Comparison of ENCODE assay signal across 14 cellular contexts in the genomic region with DNA sequence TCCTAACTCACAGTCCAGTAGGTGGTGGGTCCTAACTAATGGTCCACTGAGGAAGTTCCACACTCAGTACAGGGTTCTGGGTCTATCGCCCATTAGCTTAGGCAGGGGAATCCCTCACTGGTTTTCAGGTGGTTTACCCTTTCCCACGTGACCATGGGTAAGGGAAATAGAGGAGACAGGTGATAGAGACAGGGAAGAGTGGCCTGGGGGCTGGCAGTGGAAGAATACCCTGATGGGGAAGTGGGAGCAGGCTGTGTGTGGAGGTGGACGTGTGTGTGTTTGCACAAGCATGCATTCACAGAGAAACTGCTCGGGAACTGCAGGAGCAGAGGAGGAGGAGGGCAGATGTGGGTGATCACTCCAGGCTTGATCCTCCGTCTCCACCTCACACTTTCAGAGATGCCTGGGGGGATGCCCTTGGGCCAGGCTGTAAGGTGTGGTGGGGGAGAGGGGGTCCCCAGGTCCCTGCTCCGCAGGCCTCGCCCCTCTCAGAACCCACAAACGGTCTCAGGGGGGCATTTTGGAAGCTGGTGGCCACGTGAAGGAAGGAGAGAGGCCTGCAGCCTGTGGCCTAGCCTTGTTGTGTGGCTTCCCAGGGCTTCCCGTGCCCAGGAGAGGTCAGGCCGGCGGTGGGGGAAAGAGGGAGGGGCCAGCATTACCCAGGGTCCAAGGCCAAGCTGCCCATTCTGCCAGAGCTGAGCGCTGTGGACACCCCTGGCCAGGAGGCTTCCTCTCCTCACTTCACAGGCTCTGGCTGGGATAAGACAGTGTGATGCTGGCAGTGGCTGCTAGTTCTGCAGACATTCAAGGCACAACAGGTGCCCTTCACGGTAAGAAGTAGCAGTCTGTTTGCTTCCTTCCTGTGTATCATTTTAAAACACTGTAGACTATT.
A peak's percentile ranks its signal among the peaks of the same experiment; 100 is the strongest.
DNase-seq lines count a peak whose midpoint lies in the region; ATAC-seq and TF ChIP-seq lines count a peak whose summit lies in the region.
"Had no signal": no experiment of that assay in that cellular context is flagged by ENCODE, and none has a peak within 500 bp of the region (broad histone marks: within the 10 kb centered on the region; RNA-seq: fewer than 3 reads in every experiment).

No MANE protein-coding gene starts in this region.

- WGBS in tibial nerve, 2 donors = 71% methylated on average over 13 to 14 of the region's 14 CpGs

- H4K20me1 ChIP-seq in PC-9 (ENCODE audit: insufficient read depth) = no peaks in the 10 kb centered on the region

- CTCF ChIA-PET in Panc1 (lab: Charles Lee) (no interaction called here), PC-9 (lab: Charles Lee) (no interaction called here)

- intact Hi-C loops in natural killer cell (cut with micrococcal nuclease) = no loop called here
- intact Hi-C loops in Panc1 (cut with micrococcal nuclease; ENCODE audit: unreplicated experiment) = no loop called here
- intact Hi-C loops in PC-9 (cut with micrococcal nuclease; ENCODE audit: unreplicated experiment) = no loop called here

- no peak overlapping the region for H3K27ac ChIP-seq in Panc1 (ENCODE audit: low read length)
- peak overlapping the region; percentile 13 to 59 for H3K27ac ChIP-seq in right atrium auricular region
- peak overlapping the region in 1 of 4 donors; percentile 45 for H3K27ac ChIP-seq in tibial nerve
- H3K27ac ChIP-seq in PC-9 = no peak overlapping the region

- TF ChIP-seq CTCF in natural killer cell (IDR thresholded peaks at IDR 0.05) (no peak), Panc1 (IDR thresholded peaks at IDR 0.05) (no peak), right atrium auricular region (IDR thresholded peaks at IDR 0.05) (no peak), tibial nerve (IDR thresholded peaks at IDR 0.05) (no peak), PC-9 (conservative IDR thresholded peaks at IDR 0.05) (no peak)

- no peaks in the 10 kb centered on the region for H3K9me2 ChIP-seq in PC-9 (ENCODE audit: insufficient read depth)

- no peak for ATAC-seq in natural killer cell
- ATAC-seq in natural killer cell treated with Interleukin-12 subunit alpha and Interleukin-12 subunit beta and Interleukin-15 and Interleukin-18, amount 100 ng/mL, for 72 hours = no peak
- peak; percentile 40 for ATAC-seq in Panc1
- ATAC-seq in HG03108 (IDR thresholded peaks at IDR 0.05; ENCODE audit: unreplicated experiment) = no peak

- no peaks in the 10 kb centered on the region for H3K79me2 ChIP-seq in PC-9 (ENCODE audit: low read depth)

- H3K36me3 ChIP-seq in Panc1 (ENCODE audit: control insufficient read depth, insufficient read depth, low read length) = no peaks in the 10 kb centered on the region
- H3K36me3 ChIP-seq in right atrium auricular region = peaks cover 52% of the 10 kb centered on the region
- peaks cover 0 to 78% (median 0%) of the 10 kb centered on the region in 3 donors for H3K36me3 ChIP-seq in tibial nerve
- no peaks in the 10 kb centered on the region for H3K36me3 ChIP-seq in PC-9 (ENCODE audit: low read depth)

- no peaks in the 10 kb centered on the region for H3F3A ChIP-seq in PC-9 (ENCODE audit: insufficient read depth, low read depth)

- in situ Hi-C loops in Panc1 (cut with HindIII; ENCODE audit: low pct_unique_long_range_greater_than_20kb, low sequenced_read_pairs) = no loop called here

- H3K36me3 Mint-ChIP-seq in natural killer cell = peaks cover 11% of the 10 kb centered on the region
- H3K36me3 Mint-ChIP-seq in natural killer cell treated with Interleukin-12 subunit alpha and Interleukin-12 subunit beta and Interleukin-15 and Interleukin-18, amount 100 ng/mL, for 72 hours = no peaks in the 10 kb centered on the region

- POLR2A ChIA-PET in Panc1 (lab: Charles Lee) = no interaction called here
- POLR2A ChIA-PET in PC-9 (lab: Charles Lee; ENCODE audit: unreplicated experiment) = no interaction called here

- no peaks in the 10 kb centered on the region for H3K9me3 ChIP-seq in Panc1 (ENCODE audit: control insufficient read depth, insufficient read depth, low read depth, low read length)
- H3K9me3 ChIP-seq in right atrium auricular region = no peaks in the 10 kb centered on the region
- H3K9me3 ChIP-seq in tibial nerve = no peaks in the 10 kb centered on the region
- no peaks in the 10 kb centered on the region for H3K9me3 ChIP-seq in PC-9 (ENCODE audit: insufficient read depth, low read depth)

- H3K4me1 ChIP-seq in Panc1 (ENCODE audit: control insufficient read depth, insufficient read depth, low read length) (no peaks in the 10 kb centered on the region; the same call in 1 of the 2 replicates), right atrium auricular region (peaks cover 0 to 37% of the 10 kb centered on the region in 2 donors), tibial nerve (peaks cover 0 to 29% (median 2%) of the 10 kb centered on the region in 4 donors), PC-9 (replicated peaks; ENCODE audit: insufficient read depth) (no peaks in the 10 kb centered on the region)

- DNase-seq in natural killer cell (no peak), Panc1 (ENCODE audit: low read depth, low spot score) (no peak), right atrium auricular region (ENCODE audit: low spot score) (no peak), tibial nerve (ENCODE audit: low spot score in 2 of 2) (no peak), DMS79 (lab: John Stamatoyannopoulos, UW) (no peak), PC-9 (no peak)
- DNase-seq in natural killer cell treated with Interleukin-12 subunit alpha and Interleukin-12 subunit beta and Interleukin-15 and Interleukin-18, amount 100 ng/mL, for 72 hours (ENCODE audit: low spot score) = no peak
- DNase-seq: ACHN; activated CD4-positive, alpha-beta T cell treated with anti-CD3 and anti-CD28 coated beads, Interleukin-2, amount 50 U/mL, for 48 hours; activated naive CD4-positive, alpha-beta T cell treated with Interleukin-2 at 50 U/mL for 16 hours; HCEC 1CT; stimulated activated CD4-positive, alpha-beta T cell treated with anti-CD3 and anti-CD28 coated beads, Interleukin-2, amount 100 ng/mL, for 24 hours had no signal

- no peaks in the 10 kb centered on the region for H3K27me3 ChIP-seq in Panc1 (ENCODE audit: control insufficient read depth, insufficient read depth, low read length)
- no peaks in the 10 kb centered on the region for H3K27me3 ChIP-seq in right atrium auricular region
- no peaks in the 10 kb centered on the region for H3K27me3 ChIP-seq in tibial nerve
- H3K27me3 ChIP-seq in PC-9 (ENCODE audit: insufficient read depth, low read depth) = peaks cover 10% of the 10 kb centered on the region; the same call in 1 of the 2 replicates

- H3K4me3 ChIP-seq in Panc1 (ENCODE audit: low read depth in 2 of 2, low read length in 2 of 2) (no peak overlapping the region), right atrium auricular region (no peak overlapping the region), tibial nerve (no peak overlapping the region), PC-9 (no peak overlapping the region)

- no peak for TF ChIP-seq EP300 in tibial nerve (IDR thresholded peaks at IDR 0.05)

- H3K4me1 Mint-ChIP-seq in natural killer cell = peaks cover 10 to 22% of the 10 kb centered on the region in 2 donors
- H3K4me1 Mint-ChIP-seq in natural killer cell treated with Interleukin-12 subunit alpha and Interleukin-12 subunit beta and Interleukin-15 and Interleukin-18, amount 100 ng/mL, for 72 hours (ENCODE audit: low read depth in 2 of 2) = peaks cover 13% of the 10 kb centered on the region in 2 donors

- BruUV-seq in Panc1 (replicated peaks; lab: Mats Ljungman, UMichigan) (no TSS peak), PC-9 (replicated peaks; lab: Mats Ljungman, UMichigan) (no TSS peak)

- no peak for TF ChIP-seq POLR2A in tibial nerve (IDR thresholded peaks at IDR 0.05)

- no peaks in the 10 kb centered on the region for H3K9me3 Mint-ChIP-seq in natural killer cell
- H3K9me3 Mint-ChIP-seq in natural killer cell treated with Interleukin-12 subunit alpha and Interleukin-12 subunit beta and Interleukin-15 and Interleukin-18, amount 100 ng/mL, for 72 hours = no peaks in the 10 kb centered on the region
- H3K9me3 Mint-ChIP-seq: dendritic cell treated with granulocyte-macrophage colony-stimulating factor and Interleukin-4, amounts not matched to agents 40 ng/mL and 50 ng/mL, for 4 days had no signal

- H3K4me2 ChIP-seq in PC-9 = no peak overlapping the region

- no peaks in the 10 kb centered on the region for H3K27me3 Mint-ChIP-seq in natural killer cell (ENCODE audit: low read depth in 2 of 2)
- H3K27me3 Mint-ChIP-seq in natural killer cell treated with Interleukin-12 subunit alpha and Interleukin-12 subunit beta and Interleukin-15 and Interleukin-18, amount 100 ng/mL, for 72 hours = no peaks in the 10 kb centered on the region
- H3K27me3 Mint-ChIP-seq: dendritic cell treated with granulocyte-macrophage colony-stimulating factor and Interleukin-4, amounts not matched to agents 40 ng/mL and 50 ng/mL, for 4 days had no signal

- peak overlapping the region; percentile 68 to 85 for H3K27ac Mint-ChIP-seq in natural killer cell
- H3K27ac Mint-ChIP-seq in natural killer cell treated with Interleukin-12 subunit alpha and Interleukin-12 subunit beta and Interleukin-15 and Interleukin-18, amount 100 ng/mL, for 72 hours = no peak overlapping the region
- H3K27ac Mint-ChIP-seq: dendritic cell treated with granulocyte-macrophage colony-stimulating factor and Interleukin-4, amounts not matched to agents 40 ng/mL and 50 ng/mL, for 4 days had no signal

- no peak overlapping the region for H2AFZ ChIP-seq in PC-9

- H3K4me3 Mint-ChIP-seq in natural killer cell = peak overlapping the region; percentile 57
- no peak overlapping the region for H3K4me3 Mint-ChIP-seq in natural killer cell treated with Interleukin-12 subunit alpha and Interleukin-12 subunit beta and Interleukin-15 and Interleukin-18, amount 100 ng/mL, for 72 hours
- H3K4me3 Mint-ChIP-seq: dendritic cell treated with granulocyte-macrophage colony-stimulating factor and Interleukin-4, amounts not matched to agents 40 ng/mL and 50 ng/mL, for 4 days had no signal

Comparison
In these comparisons a context has a peak if more than half of its experiments do, and no peak if none do; other contexts are left out.
1. H3K27ac Mint-ChIP-seq: peak in natural killer cell (2 of 2); none in natural killer cell treated with Interleukin-12 subunit alpha and Interleukin-12 subunit beta and Interleukin-15 and Interleukin-18, amount 100 ng/mL, for 72 hours (0 of 2).
2. H3K27ac ChIP-seq: peak in right atrium auricular region (2 of 2); none in Panc1 (single experiment) and PC-9 (single experiment).